ENCODE assay signal across 23 cellular contexts in the genomic region with DNA sequence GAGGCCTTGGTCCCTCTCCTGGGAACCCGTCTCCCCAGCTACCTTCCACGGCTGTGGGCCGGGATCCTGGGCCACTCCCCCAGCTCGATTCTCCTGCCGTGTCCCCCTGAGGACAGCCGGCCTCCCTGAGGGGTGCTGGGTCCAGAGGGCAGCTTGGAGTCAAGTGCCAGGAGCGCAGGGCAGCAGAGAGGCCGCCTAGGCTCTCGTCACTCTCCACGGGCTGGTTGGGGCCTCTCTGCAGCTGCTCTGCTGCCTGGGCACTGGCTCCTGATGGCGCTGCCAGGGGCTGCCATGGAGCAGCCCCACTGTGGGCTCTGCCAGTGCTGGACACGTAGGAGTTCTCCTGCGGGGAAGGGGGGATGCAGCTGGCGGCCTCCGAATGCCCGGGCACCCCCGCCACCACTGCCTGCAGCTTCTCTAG. TPM values are rescaled to one million over a fixed set of nuclear protein-coding genes. Genes with fewer than 3 reads are reported as not detected.
A peak's percentile ranks its signal among the peaks of the same experiment; 100 is the strongest.
DNase-seq lines count a peak whose midpoint lies in the region; ATAC-seq, FAIRE-seq and TF ChIP-seq lines count a peak whose summit lies in the region.
"Had no signal": no experiment of that assay in that cellular context is flagged by ENCODE, and none has a peak within 500 bp of the region (broad histone marks: within the 10 kb centered on the region; RNA-seq: fewer than 3 reads in every experiment).

No MANE protein-coding gene starts in this region.

- H3K9me3 ChIP-seq in HepG2 (ENCODE audit: low read length) (no peaks in the 10 kb centered on the region), right lobe of liver (no peaks in the 10 kb centered on the region)
- H3K9me3 ChIP-seq: lower lobe of right lung, mucosa of descending colon, ovary, thoracic aorta had no signal

- H3K27me3 ChIP-seq in HepG2 (ENCODE audit: control insufficient read depth in 1 of 2, insufficient read depth in 2 of 2, low read length in 2 of 2): no peaks in the 10 kb centered on the region
- no peaks in the 10 kb centered on the region for H3K27me3 ChIP-seq in right lobe of liver
- H3K27me3 ChIP-seq: brain microvascular endothelial cell, ovary had no signal

- intact Hi-C loops in HepG2 (cut with micrococcal nuclease; ENCODE audit: unreplicated experiment) (loop anchor here (2.0 to 5.0 kb wide), 2 partner anchors 39 to 40 kb away; a partner anchor contains a TSS), right lobe of liver (cut with DNase I) (no loop called here), sciatic nerve (cut with DNase I) (no loop called here)

- H3K36me3 Mint-ChIP-seq in activated CD4-positive, alpha-beta T cell treated with anti-CD3 and anti-CD28 coated beads, Interleukin-2, amount 10 ng/mL, durations not matched to agents 7 days and 5 days (ENCODE audit: low read depth): peaks cover 28% of the 10 kb centered on the region

- TF ChIP-seq CTCF in HepG2 (CRISPR knock-in tag; IDR thresholded peaks at IDR 0.05): no peak
- TF ChIP-seq CTCF in right lobe of liver (IDR thresholded peaks at IDR 0.05): no peak

- no peak for TF ChIP-seq POLR2A in HepG2 (IDR thresholded peaks at IDR 0.05; ENCODE audit: insufficient read depth in 1 of 2, low read depth in 2 of 2, low read length in 2 of 2)
- TF ChIP-seq POLR2A in right lobe of liver (IDR thresholded peaks at IDR 0.05): no peak

- in situ Hi-C loops in HepG2 (cut with HindIII; ENCODE audit: extremely low pct_ligation_motif_present, low pct_unique_long_range_greater_than_20kb): loop anchor here (5.0 kb wide), 2 partner anchors 39 to 41 kb away; a partner anchor contains a TSS

- no peak for FAIRE-seq in HepG2 (lab: Jason Lieb, UNC)
- FAIRE-seq: H54 had no signal

- H3K4me1 Mint-ChIP-seq in activated CD4-positive, alpha-beta T cell treated with anti-CD3 and anti-CD28 coated beads, Interleukin-2, amount 10 ng/mL, durations not matched to agents 7 days and 5 days: peaks cover 18% of the 10 kb centered on the region
- H3K4me1 Mint-ChIP-seq: nephron had no signal

- no peak overlapping the region for H3K4me3 Mint-ChIP-seq in activated CD4-positive, alpha-beta T cell treated with anti-CD3 and anti-CD28 coated beads, Interleukin-2, amount 10 ng/mL, durations not matched to agents 7 days and 5 days
- H3K4me3 Mint-ChIP-seq: activated T-cell treated with anti-CD3 and anti-CD28 coated beads, Interleukin-2, amount 50 U/mL, for 4 hours; stimulated activated memory B cell treated with anti-CD40 and anti-IgM and Interleukin-4, amounts not matched to agents 10 μg/mL and 1 μg/mL and 100 μg/mL, for 72 hours had no signal

- H3K4me1 ChIP-seq in HepG2 (ENCODE audit: insufficient read depth, low read length) (peaks cover 47% of the 10 kb centered on the region), right lobe of liver (peaks cover 0 to 4% (median 0%) of the 10 kb centered on the region in 4 donors)

- H2AFZ ChIP-seq in HepG2 (ENCODE audit: low read length): no peak overlapping the region

- H3K4me3 ChIP-seq in HepG2 (replicated peaks in 1 of 3; ENCODE audit: insufficient read depth in 1 of 3, low read depth in 2 of 3, low read length in 3 of 3) (peak overlapping the region in 1 of 3 experiments; percentile 37; a peak in 2 of 6 replicates), right lobe of liver (no peak overlapping the region)
- H3K4me3 ChIP-seq: lower lobe of right lung, mucosa of descending colon, ovary, thoracic aorta had no signal

- no peaks in the 10 kb centered on the region for H4K20me1 ChIP-seq in HepG2 (ENCODE audit: insufficient read depth, low read length)

- H3K9me3 Mint-ChIP-seq in activated CD4-positive, alpha-beta T cell treated with anti-CD3 and anti-CD28 coated beads, Interleukin-2, amount 10 ng/mL, durations not matched to agents 7 days and 5 days: no peaks in the 10 kb centered on the region
- H3K9me3 Mint-ChIP-seq: activated T-cell treated with anti-CD3 and anti-CD28 coated beads, Interleukin-2, amount 50 U/mL, for 4 hours; CD4-positive, alpha-beta memory T cell; stimulated activated memory B cell treated with anti-CD40 and anti-IgM and Interleukin-4, amounts not matched to agents 10 μg/mL and 1 μg/mL and 100 μg/mL, for 72 hours had no signal

- WGBS in HepG2 (ENCODE audit: low lambda C conversion rate): 0% methylated on average over 1 of the region's 17 CpGs
- no CpG with 5 or more reads among the region's 17 CpGs for WGBS in right lobe of liver (ENCODE audit: insufficient coverage, low coverage, low lambda C conversion rate, missing lambda C conversion rate)

- H3K9ac ChIP-seq in HepG2 (ENCODE audit: insufficient read depth, low read depth, low read length): peak overlapping the region; percentile 47

- TF ChIP-seq EP300 in HepG2 (IDR thresholded peaks at IDR 0.05; ENCODE audit: low read depth in 2 of 2, low read length in 2 of 2) (no peak), HepG2 (CRISPR knock-in tag; IDR thresholded peaks at IDR 0.05; ENCODE audit: borderline replicate concordance) (no peak)

- peaks cover 3% of the 10 kb centered on the region for H3K79me2 ChIP-seq in HepG2 (ENCODE audit: insufficient read depth, low read length)

- no peaks in the 10 kb centered on the region for H3K27me3 Mint-ChIP-seq in activated CD4-positive, alpha-beta T cell treated with anti-CD3 and anti-CD28 coated beads, Interleukin-2, amount 10 ng/mL, durations not matched to agents 7 days and 5 days
- H3K27me3 Mint-ChIP-seq: CD4-positive, alpha-beta memory T cell; stimulated activated memory B cell treated with anti-CD40 and anti-IgM and Interleukin-4, amounts not matched to agents 10 μg/mL and 1 μg/mL and 100 μg/mL, for 72 hours had no signal

- H3K27ac Mint-ChIP-seq in activated CD4-positive, alpha-beta T cell treated with anti-CD3 and anti-CD28 coated beads, Interleukin-2, amount 10 ng/mL, durations not matched to agents 7 days and 5 days: no peak overlapping the region
- H3K27ac Mint-ChIP-seq: stimulated activated memory B cell treated with anti-CD40 and anti-IgM and Interleukin-4, amounts not matched to agents 10 μg/mL and 1 μg/mL and 100 μg/mL, for 72 hours had no signal

- DNase-seq in HepG2 (ENCODE audit: low spot score) (no peak), right lobe of liver (no peak), sciatic nerve (ENCODE audit: low spot score) (no peak)
- DNase-seq in activated CD4-positive, alpha-beta T cell treated with anti-CD3 and anti-CD28 coated beads, Interleukin-2, amount 10 ng/mL, durations not matched to agents 7 days and 5 days: no peak
- no peak for DNase-seq in stimulated activated CD8-positive, alpha-beta memory T cell treated with anti-CD3 and anti-CD28 coated beads, Interleukin-4, amount 100 ng/mL, for 48 hours
- DNase-seq: brain microvascular endothelial cell, KG1, mucosa of descending colon, NCI-H1436 treated with DMSO at 0.1 percent for 48 hours, NCI-H446 treated with DMSO at 0.1 percent for 48 hours had no signal

- peak overlapping the region; percentile 81 for H3K27ac ChIP-seq in HepG2 (ENCODE audit: extremely low read length, insufficient read depth, low read length)
- no peak overlapping the region for H3K27ac ChIP-seq in right lobe of liver
- H3K27ac ChIP-seq in cingulate gyrus (ENCODE audit: low read depth, low read length): peak overlapping the region; percentile 47
- H3K27ac ChIP-seq: brain microvascular endothelial cell, epithelial cell of prostate, ovary, thoracic aorta, VCaP had no signal

- ATAC-seq in HepG2 (peak; percentile 69), right lobe of liver (no peak), sciatic nerve (peak; percentile 27), GM18511 (IDR thresholded peaks at IDR 0.05; ENCODE audit: unreplicated experiment) (no peak), HG03460 (IDR thresholded peaks at IDR 0.05; ENCODE audit: unreplicated experiment) (no peak)

- H3K36me3 ChIP-seq in HepG2 (replicated peaks in 1 of 2; ENCODE audit: control insufficient read depth in 1 of 2, insufficient read depth in 2 of 2, low read length in 2 of 2) (peaks cover 0 to 7% of the 10 kb centered on the region in 2 experiments; a peak in 1 of 5 replicates), right lobe of liver (peaks cover 0 to 5% (median 0%) of the 10 kb centered on the region in 4 donors)
- H3K36me3 ChIP-seq: ovary, thoracic aorta had no signal

- POLR2A ChIA-PET in HepG2 (lab: Yijun Ruan, JAX): interaction anchor here (0.7 to 3.7 kb wide), 12 partner anchors 8 to 219 kb away, joined by 3 to 54 read pairs (median 4); a partner anchor contains a TSS
- POLR2A ChIA-PET in activated CD4-positive, alpha-beta T cell treated with anti-CD3 and anti-CD28 coated beads, Interleukin-2, amount 10 ng/mL, durations not matched to agents 7 days and 5 days (lab: Charles Lee): no interaction called here

- peak overlapping the region; percentile 51 for H3K4me2 ChIP-seq in HepG2 (ENCODE audit: low read depth, low read length)

- TF ChIP-seq RAD21 in HepG2 (CRISPR knock-in tag; IDR thresholded peaks at IDR 0.05): no peak

- CTCF ChIA-PET in HepG2 (lab: Yijun Ruan, JAX; ENCODE audit: low intra/inter-chr PET ratio, low total read pairs): no interaction called here
- CTCF ChIA-PET in activated CD4-positive, alpha-beta T cell treated with anti-CD3 and anti-CD28 coated beads, Interleukin-2, amount 10 ng/mL, durations not matched to agents 7 days and 5 days (lab: Charles Lee): interaction anchor here (0.6 to 3.0 kb wide), 22 partner anchors 9 to 531 kb away, joined by 3 to 16 read pairs (median 4); no protein-coding TSS in a partner anchor

- BruUV-seq in HepG2 (replicated peaks; lab: Mats Ljungman, UMichigan): no TSS peak

RNA-seq across cellular contexts. Expression of a gene that starts 6.7 kb away (rescaled TPM):
- total RNA-seq in HepG2 (2016; rRNA removed; fragmentation: Illumina TruSeq; extraction: Trizol) (69.8 and 77.3 TPM in 2 replicates), right lobe of liver (10 to 100 TPM; 27.4 to 77.7 (median 41.4) TPM), sciatic nerve (53.9 TPM)
- 104 and 121 TPM in 2 replicates for total RNA-seq in HepG2 (2016; cell fraction: cytosol; rRNA removed; fragmentation: Illumina TruSeq; extraction: Trizol; ENCODE audit: low read depth)
- total RNA-seq in HepG2 (2016; cell fraction: insoluble cytoplasmic fraction; rRNA removed; fragmentation: Illumina TruSeq; extraction: Trizol): 57.7 and 81.1 TPM in 2 replicates
- total RNA-seq in HepG2 (2016; cell fraction: membrane; rRNA removed; fragmentation: Illumina TruSeq; extraction: Trizol): 244 and 255 TPM in 2 replicates
- total RNA-seq in HepG2 (2016; cell fraction: nucleus; rRNA removed; fragmentation: Illumina TruSeq; extraction: Trizol): 35.1 and 36.4 TPM in 2 replicates
- 57.7 and 83.5 TPM in 2 replicates for polyA plus RNA-seq in HepG2 (2011; rRNA removed)
- 47.6 and 67.3 TPM in 2 replicates for polyA plus RNA-seq in HepG2 (2011; cell fraction: cytosol; rRNA removed)
- polyA plus RNA-seq in HepG2 (2011; cell fraction: nucleus; rRNA removed): 59.5 and 63.5 TPM in 2 replicates
- 65.5 and 87.1 TPM in 2 replicates for polyA plus RNA-seq in HepG2 (2012)
- 148 and 150 TPM in 2 replicates for polyA plus RNA-seq in HepG2 (2016; cell fraction: cytosol; fragmentation: Illumina TruSeq; extraction: Trizol; ENCODE audit: low read depth)
- polyA plus RNA-seq in HepG2 (2016; cell fraction: insoluble cytoplasmic fraction; fragmentation: Illumina TruSeq; extraction: Trizol; ENCODE audit: low read depth): 80.3 and 99.3 TPM in 2 replicates
- 244 and 277 TPM in 2 replicates for polyA plus RNA-seq in HepG2 (2016; cell fraction: membrane; fragmentation: Illumina TruSeq; extraction: Trizol; ENCODE audit: low read depth)
- 93.5 and 94.6 TPM in 2 replicates for polyA plus RNA-seq in HepG2 (2016; cell fraction: nucleus; fragmentation: Illumina TruSeq; extraction: Trizol; ENCODE audit: insufficient read depth, low read depth)
- polyA minus RNA-seq in HepG2 (2011; rRNA and poly(A)+ RNA removed; ENCODE audit: low replicate concordance): 195 and 354 TPM in 2 replicates
- polyA minus RNA-seq in HepG2 (2011; cell fraction: cytosol; rRNA and poly(A)+ RNA removed): 79.8 and 83.1 TPM in 2 replicates
- polyA minus RNA-seq in HepG2 (2011; cell fraction: nucleus; rRNA and poly(A)+ RNA removed): 16.6 and 21.8 TPM in 2 replicates
- total RNA-seq in activated CD4-positive, alpha-beta T cell treated with anti-CD3 and anti-CD28 coated beads, Interleukin-2, amount 10 ng/mL, durations not matched to agents 7 days and 5 days: 100 to 1,000 TPM; 107 to 112 TPM

RNA-seq across cellular contexts. Expression of a gene that starts 40.5 kb away (rescaled TPM):
- 1.7 and 2.2 TPM in 2 replicates for total RNA-seq in HepG2 (2016; rRNA removed; fragmentation: Illumina TruSeq; extraction: Trizol)
- total RNA-seq in HepG2 (2016; cell fraction: cytosol; rRNA removed; fragmentation: Illumina TruSeq; extraction: Trizol; ENCODE audit: low read depth): 0.40 and 0.53 TPM in 2 replicates
- total RNA-seq in HepG2 (2016; cell fraction: insoluble cytoplasmic fraction; rRNA removed; fragmentation: Illumina TruSeq; extraction: Trizol): 2.0 and 3.2 TPM in 2 replicates
- 1.1 and 1.3 TPM in 2 replicates for total RNA-seq in HepG2 (2016; cell fraction: membrane; rRNA removed; fragmentation: Illumina TruSeq; extraction: Trizol)
- total RNA-seq in HepG2 (2016; cell fraction: nucleus; rRNA removed; fragmentation: Illumina TruSeq; extraction: Trizol): 2.5 and 3.6 TPM in 2 replicates
- polyA plus RNA-seq in HepG2 (2011; rRNA removed): 6.2 and 6.7 TPM in 2 replicates
- 7.0 and 11.0 TPM in 2 replicates for polyA plus RNA-seq in HepG2 (2011; cell fraction: cytosol; rRNA removed)
- polyA plus RNA-seq in HepG2 (2011; cell fraction: nucleus; rRNA removed): 4.7 and 4.8 TPM in 2 replicates
- polyA plus RNA-seq in HepG2 (2012): 5.0 and 5.4 TPM in 2 replicates
- 0.63 and 0.91 TPM in 2 replicates for polyA plus RNA-seq in HepG2 (2016; cell fraction: cytosol; fragmentation: Illumina TruSeq; extraction: Trizol; ENCODE audit: low read depth)
- 1.3 and 2.0 TPM in 2 replicates for polyA plus RNA-seq in HepG2 (2016; cell fraction: insoluble cytoplasmic fraction; fragmentation: Illumina TruSeq; extraction: Trizol; ENCODE audit: low read depth)
- polyA plus RNA-seq in HepG2 (2016; cell fraction: membrane; fragmentation: Illumina TruSeq; extraction: Trizol; ENCODE audit: low read depth): 0.69 and 1.2 TPM in 2 replicates
- 3.0 and 3.8 TPM in 2 replicates for polyA plus RNA-seq in HepG2 (2016; cell fraction: nucleus; fragmentation: Illumina TruSeq; extraction: Trizol; ENCODE audit: insufficient read depth, low read depth)
- 9.2 and 13.1 TPM in 2 replicates for polyA minus RNA-seq in HepG2 (2011; rRNA and poly(A)+ RNA removed; ENCODE audit: low replicate concordance)
- 3.5 and 3.7 TPM in 2 replicates for polyA minus RNA-seq in HepG2 (2011; cell fraction: cytosol; rRNA and poly(A)+ RNA removed)
- 1.4 and 3.5 TPM in 2 replicates for polyA minus RNA-seq in HepG2 (2011; cell fraction: nucleus; rRNA and poly(A)+ RNA removed)
- 10 to 100 TPM in 1 of 6 experiments, 1 to 10 TPM in 5; 3.8 to 10.3 (median 5.9) TPM for total RNA-seq in right lobe of liver
- 10.3 TPM for total RNA-seq in sciatic nerve
- 1 to 10 TPM; 7.9 to 8.5 TPM for total RNA-seq in activated CD4-positive, alpha-beta T cell treated with anti-CD3 and anti-CD28 coated beads, Interleukin-2, amount 10 ng/mL, durations not matched to agents 7 days and 5 days

RNA-seq across cellular contexts. Expression of a gene that starts 41.4 kb away (rescaled TPM):
- total RNA-seq in HepG2 (2016; rRNA removed; fragmentation: Illumina TruSeq; extraction: Trizol): 17.8 and 24.0 TPM in 2 replicates
- total RNA-seq in HepG2 (2016; cell fraction: cytosol; rRNA removed; fragmentation: Illumina TruSeq; extraction: Trizol; ENCODE audit: low read depth): 3.1 and 3.2 TPM in 2 replicates
- total RNA-seq in HepG2 (2016; cell fraction: insoluble cytoplasmic fraction; rRNA removed; fragmentation: Illumina TruSeq; extraction: Trizol): 18.3 and 20.3 TPM in 2 replicates
- 11.9 and 12.8 TPM in 2 replicates for total RNA-seq in HepG2 (2016; cell fraction: membrane; rRNA removed; fragmentation: Illumina TruSeq; extraction: Trizol)
- 17.9 and 21.9 TPM in 2 replicates for total RNA-seq in HepG2 (2016; cell fraction: nucleus; rRNA removed; fragmentation: Illumina TruSeq; extraction: Trizol)
- polyA plus RNA-seq in HepG2 (2011; rRNA removed): 5.8 TPM in 2 replicates
- 4.6 and 5.7 TPM in 2 replicates for polyA plus RNA-seq in HepG2 (2011; cell fraction: cytosol; rRNA removed)
- polyA plus RNA-seq in HepG2 (2011; cell fraction: nucleus; rRNA removed): 27.7 and 34.4 TPM in 2 replicates
- 18.3 and 21.2 TPM in 2 replicates for polyA plus RNA-seq in HepG2 (2012)
- 2.2 and 2.6 TPM in 2 replicates for polyA plus RNA-seq in HepG2 (2016; cell fraction: cytosol; fragmentation: Illumina TruSeq; extraction: Trizol; ENCODE audit: low read depth)
- polyA plus RNA-seq in HepG2 (2016; cell fraction: insoluble cytoplasmic fraction; fragmentation: Illumina TruSeq; extraction: Trizol; ENCODE audit: low read depth): 32.5 and 46.4 TPM in 2 replicates
- 7.0 and 9.4 TPM in 2 replicates for polyA plus RNA-seq in HepG2 (2016; cell fraction: membrane; fragmentation: Illumina TruSeq; extraction: Trizol; ENCODE audit: low read depth)
- polyA plus RNA-seq in HepG2 (2016; cell fraction: nucleus; fragmentation: Illumina TruSeq; extraction: Trizol; ENCODE audit: insufficient read depth, low read depth): 60.1 and 68.4 TPM in 2 replicates
- polyA minus RNA-seq in HepG2 (2011; rRNA and poly(A)+ RNA removed; ENCODE audit: low replicate concordance): 16.9 and 25.4 TPM in 2 replicates
- 17.9 and 19.6 TPM in 2 replicates for polyA minus RNA-seq in HepG2 (2011; cell fraction: cytosol; rRNA and poly(A)+ RNA removed)
- 10.3 and 14.4 TPM in 2 replicates for polyA minus RNA-seq in HepG2 (2011; cell fraction: nucleus; rRNA and poly(A)+ RNA removed)
- 10 to 100 TPM; 15.2 to 32.5 (median 19.7) TPM for total RNA-seq in right lobe of liver
- 42.2 TPM for total RNA-seq in sciatic nerve
- 100 to 1,000 TPM; 116 to 121 TPM for total RNA-seq in activated CD4-positive, alpha-beta T cell treated with anti-CD3 and anti-CD28 coated beads, Interleukin-2, amount 10 ng/mL, durations not matched to agents 7 days and 5 days

Comparison
In these comparisons a context has a peak if more than half of its experiments do, and no peak if none do; other contexts are left out.
1. ATAC-seq: peak in HepG2 (single experiment) and sciatic nerve (single experiment); none in right lobe of liver (0 of 4), GM18511 (single experiment) and HG03460 (single experiment).
2. H3K27ac ChIP-seq: peak in HepG2 (single experiment) and cingulate gyrus (single experiment); none in right lobe of liver (0 of 3).